Comparison of ENCODE assay signal across 8 cellular contexts in the genomic region with DNA sequence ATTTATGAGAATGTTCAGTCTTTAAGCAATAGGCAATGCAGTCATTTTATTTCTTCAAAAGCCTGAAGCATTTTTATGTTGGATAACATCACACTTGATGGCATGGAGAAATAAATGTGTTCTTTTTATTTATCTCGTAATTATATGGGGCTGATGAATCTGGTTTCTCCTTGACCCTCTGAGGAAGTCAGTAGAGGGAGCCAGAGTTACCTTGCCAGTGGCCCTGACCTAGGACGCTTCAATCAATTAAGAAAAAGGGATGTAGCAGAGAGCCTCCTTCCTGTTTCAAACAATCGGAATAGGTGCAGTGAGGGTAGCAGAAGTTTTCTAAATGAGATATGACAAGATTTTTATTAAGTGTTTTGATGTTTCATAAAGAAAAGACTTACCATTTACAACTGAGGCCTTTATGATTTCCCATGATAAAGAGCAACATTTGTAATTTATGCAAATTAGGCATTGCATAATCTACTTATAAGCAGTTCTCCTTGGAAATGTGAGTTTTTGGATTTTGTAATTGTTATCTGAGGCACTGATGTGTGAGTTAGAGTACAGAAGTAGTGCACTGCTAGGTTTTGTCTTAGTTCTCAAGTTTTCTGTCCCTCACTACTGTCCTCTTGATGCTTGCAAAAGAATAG.
DNase-seq lines count a peak whose midpoint lies in the region; ATAC-seq and TF ChIP-seq lines count a peak whose summit lies in the region.

No MANE protein-coding gene starts in this region.

- no peaks in the 10 kb centered on the region for H3K9me3 Mint-ChIP-seq in HFFc6
- no peaks in the 10 kb centered on the region for H3K9me3 Mint-ChIP-seq in activated T-cell treated with anti-CD3 and anti-CD28 coated beads, Interleukin-2, amount 50 U/mL, for 72 hours

- peak; percentile 41 for DNase-seq in EH (ENCODE audit: low read depth)
- DNase-seq in HFFc6 = peak; percentile 29
- peak; percentile 79 for DNase-seq in SKM-1 treated with dmso at 0.1 percent for 144 hours (lab: John Stamatoyannopoulos, UW; ENCODE audit: unreplicated experiment)
- no peak for DNase-seq in right cardiac atrium
- no peak for DNase-seq in uterus
- DNase-seq in activated T-cell treated with anti-CD3 and anti-CD28 coated beads, Interleukin-2, amount 50 U/mL, for 72 hours = no peak
- DNase-seq in testis = no peak

- H3K27me3 ChIP-seq in right cardiac atrium (ENCODE audit: control insufficient read depth, insufficient read depth) (no peaks in the 10 kb centered on the region), uterus (no peaks in the 10 kb centered on the region), testis (no peaks in the 10 kb centered on the region)

- no peaks in the 10 kb centered on the region for H3K36me3 ChIP-seq in uterus
- no peaks in the 10 kb centered on the region for H3K36me3 ChIP-seq in testis (ENCODE audit: low read depth, missing control alignments)

- ATAC-seq in right cardiac atrium (peak; percentile 65 to 67), HG03108 (IDR thresholded peaks at IDR 0.05; ENCODE audit: unreplicated experiment) (no peak)
- no peak for ATAC-seq in activated T-cell treated with anti-CD3 and anti-CD28 coated beads, Interleukin-2, amount 50 U/mL, for 72 hours (replicated peaks in 1 of 2)

- 53% methylated on average over 3 of the region's 3 CpGs for WGBS in right cardiac atrium
- 33 to 49% methylated on average over 3 of the region's 3 CpGs for WGBS in testis, 2 donors

- no peaks in the 10 kb centered on the region for H3K4me1 ChIP-seq in right cardiac atrium (ENCODE audit: control insufficient read depth, insufficient read depth, low read length)
- no peaks in the 10 kb centered on the region for H3K4me1 ChIP-seq in uterus
- peaks cover 16% of the 10 kb centered on the region for H3K4me1 ChIP-seq in testis

- no peaks in the 10 kb centered on the region; the same call in 1 of the 2 replicates for H3K27me3 Mint-ChIP-seq in HFFc6 (ENCODE audit: insufficient read depth)
- no peaks in the 10 kb centered on the region for H3K27me3 Mint-ChIP-seq in activated T-cell treated with anti-CD3 and anti-CD28 coated beads, Interleukin-2, amount 50 U/mL, for 72 hours (ENCODE audit: low read depth)

- TF ChIP-seq CTCF in HFFc6 (IDR thresholded peaks at IDR 0.05) (peak; percentile 72; the same call in 1 of the 2 replicates), uterus (IDR thresholded peaks at IDR 0.05) (peak in 1 of 4 experiments; percentile 6), testis (IDR thresholded peaks at IDR 0.05) (peak in 1 of 3 experiments; percentile 21)

- no peak for TF ChIP-seq POLR2A in uterus (IDR thresholded peaks at IDR 0.05)
- TF ChIP-seq POLR2A in testis (IDR thresholded peaks at IDR 0.05) = no peak

- H3K27ac ChIP-seq in right cardiac atrium (ENCODE audit: low read length) (no peak overlapping the region), uterus (no peak overlapping the region), testis (no peak overlapping the region)

- peaks cover 54% of the 10 kb centered on the region for H3K4me1 Mint-ChIP-seq in HFFc6 (ENCODE audit: low read depth)
- H3K4me1 Mint-ChIP-seq in activated T-cell treated with anti-CD3 and anti-CD28 coated beads, Interleukin-2, amount 50 U/mL, for 72 hours (ENCODE audit: low read depth) = peaks cover 38% of the 10 kb centered on the region

- H3K9me3 ChIP-seq in right cardiac atrium (ENCODE audit: control insufficient read depth, low read length) (no peaks in the 10 kb centered on the region), uterus (no peaks in the 10 kb centered on the region), testis (no peaks in the 10 kb centered on the region)

- H3K27ac Mint-ChIP-seq in HFFc6 = no peak overlapping the region
- no peak overlapping the region for H3K27ac Mint-ChIP-seq in activated T-cell treated with anti-CD3 and anti-CD28 coated beads, Interleukin-2, amount 50 U/mL, for 72 hours

- H3K4me3 ChIP-seq in right cardiac atrium (ENCODE audit: low read length) (no peak overlapping the region), uterus (no peak overlapping the region), testis (no peak overlapping the region)

- no peak overlapping the region for H3K4me3 Mint-ChIP-seq in HFFc6
- no peak overlapping the region for H3K4me3 Mint-ChIP-seq in activated T-cell treated with anti-CD3 and anti-CD28 coated beads, Interleukin-2, amount 50 U/mL, for 72 hours

- intact Hi-C loops in right cardiac atrium (cut with DNase I) = no loop called here
- intact Hi-C loops in uterus (cut with DNase I; ENCODE audit: low total_unique reads) = no loop called here
- intact Hi-C loops in testis (cut with DNase I; ENCODE audit: low total_unique reads) = no loop called here

- no peaks in the 10 kb centered on the region for H3K36me3 Mint-ChIP-seq in HFFc6 (ENCODE audit: low read depth)
- H3K36me3 Mint-ChIP-seq in activated T-cell treated with anti-CD3 and anti-CD28 coated beads, Interleukin-2, amount 50 U/mL, for 72 hours (ENCODE audit: insufficient read depth in 2 of 2) = no peaks in the 10 kb centered on the region

Comparison
In these comparisons a context has a peak if more than half of its experiments do, and no peak if none do; other contexts are left out.
1. DNase-seq: peak in EH (single experiment), HFFc6 (single experiment) and SKM-1 treated with dmso at 0.1 percent for 144 hours (single experiment); none in right cardiac atrium (0 of 3), uterus (0 of 2), activated T-cell treated with anti-CD3 and anti-CD28 coated beads, Interleukin-2, amount 50 U/mL, for 72 hours (0 of 2) and testis (single experiment).
2. ATAC-seq: peak in right cardiac atrium (2 of 2); none in activated T-cell treated with anti-CD3 and anti-CD28 coated beads, Interleukin-2, amount 50 U/mL, for 72 hours (0 of 2) and HG03108 (single experiment).